ENCODE assay signal across 12 cellular contexts in the genomic region with DNA sequence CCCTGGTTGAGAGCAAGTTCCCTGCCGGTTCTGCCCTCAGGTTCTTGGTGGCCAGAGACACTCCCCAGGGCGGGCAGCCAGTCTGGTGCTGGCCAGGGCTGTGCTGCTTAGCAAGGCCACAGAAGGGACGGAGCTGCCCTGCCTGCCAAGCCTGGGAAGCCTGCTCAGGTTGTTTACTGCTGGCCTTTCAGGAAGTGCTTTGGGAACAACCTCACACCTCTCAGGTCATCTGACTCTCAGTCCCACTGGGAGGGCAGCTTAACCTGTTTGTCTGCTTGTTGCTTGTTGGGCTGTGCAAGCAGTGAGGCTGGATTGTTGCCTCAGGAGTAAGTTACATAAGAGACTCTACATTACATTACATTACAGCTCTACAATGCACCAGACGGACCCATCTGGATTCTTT.
DNase-seq lines count a peak whose midpoint lies in the region; ATAC-seq and TF ChIP-seq lines count a peak whose summit lies in the region.
"Had no signal": no experiment of that assay in that cellular context is flagged by ENCODE, and none has a peak within 500 bp of the region (broad histone marks: within the 10 kb centered on the region; RNA-seq: fewer than 3 reads in every experiment).

No MANE protein-coding gene starts in this region.

- no peak overlapping the region for H3K27ac Mint-ChIP-seq in osteocyte (ENCODE audit: unreplicated experiment)
- H3K27ac Mint-ChIP-seq in stimulated activated naive B cell treated with anti-CD40 and anti-IgM and Interleukin-4, amounts not matched to agents 10 μg/mL and 1 μg/mL and 100 μg/mL, for 72 hours: no peak overlapping the region
- no peak overlapping the region for H3K27ac Mint-ChIP-seq in activated CD8-positive, alpha-beta T cell treated with anti-CD3 and anti-CD28 coated beads for 36 hours
- H3K27ac Mint-ChIP-seq: activated naive CD4-positive, alpha-beta T cell treated with anti-CD3 and anti-CD28 coated beads, Interleukin-2, amount 50 U/mL, for 24 hours had no signal

- peaks cover 37% of the 10 kb centered on the region for H3K27me3 Mint-ChIP-seq in osteocyte (ENCODE audit: unreplicated experiment)
- peaks cover 10 to 18% of the 10 kb centered on the region in 2 donors for H3K27me3 Mint-ChIP-seq in stimulated activated naive B cell treated with anti-CD40 and anti-IgM and Interleukin-4, amounts not matched to agents 10 μg/mL and 1 μg/mL and 100 μg/mL, for 72 hours
- peaks cover 4% of the 10 kb centered on the region for H3K27me3 Mint-ChIP-seq in activated CD8-positive, alpha-beta T cell treated with anti-CD3 and anti-CD28 coated beads for 36 hours

- H3K27me3 ChIP-seq in suprapubic skin: no peaks in the 10 kb centered on the region

- H3K4me3 Mint-ChIP-seq in osteocyte (ENCODE audit: unreplicated experiment): no peak overlapping the region
- H3K4me3 Mint-ChIP-seq in stimulated activated naive B cell treated with anti-CD40 and anti-IgM and Interleukin-4, amounts not matched to agents 10 μg/mL and 1 μg/mL and 100 μg/mL, for 72 hours: no peak overlapping the region
- no peak overlapping the region for H3K4me3 Mint-ChIP-seq in activated CD8-positive, alpha-beta T cell treated with anti-CD3 and anti-CD28 coated beads for 36 hours
- H3K4me3 Mint-ChIP-seq: activated naive CD4-positive, alpha-beta T cell treated with anti-CD3 and anti-CD28 coated beads, Interleukin-2, amount 50 U/mL, for 24 hours had no signal

- CTCF ChIA-PET in activated CD8-positive, alpha-beta T cell treated with anti-CD3 and anti-CD28 coated beads for 36 hours (lab: Charles Lee): no interaction called here

- no peaks in the 10 kb centered on the region for H3K36me3 Mint-ChIP-seq in osteocyte (ENCODE audit: unreplicated experiment)
- H3K36me3 Mint-ChIP-seq in stimulated activated naive B cell treated with anti-CD40 and anti-IgM and Interleukin-4, amounts not matched to agents 10 μg/mL and 1 μg/mL and 100 μg/mL, for 72 hours: no peaks in the 10 kb centered on the region
- no peaks in the 10 kb centered on the region for H3K36me3 Mint-ChIP-seq in activated CD8-positive, alpha-beta T cell treated with anti-CD3 and anti-CD28 coated beads for 36 hours (ENCODE audit: low read depth)
- H3K36me3 Mint-ChIP-seq: activated naive CD4-positive, alpha-beta T cell treated with anti-CD3 and anti-CD28 coated beads, Interleukin-2, amount 50 U/mL, for 24 hours had no signal

- DNase-seq in cerebellum (ENCODE audit: low spot score) (peak; percentile 89), left kidney (ENCODE audit: low read depth, low spot score) (peak; percentile 89), suprapubic skin (ENCODE audit: low spot score in 2 of 2) (peak in 1 of 2 donors; percentile 79), osteocyte (ENCODE audit: extremely low spot score, unreplicated experiment) (no peak)
- DNase-seq in stimulated activated naive B cell treated with anti-CD40 and anti-IgM and Interleukin-4, amounts not matched to agents 10 μg/mL and 1 μg/mL and 100 μg/mL, for 72 hours: no peak
- no peak for DNase-seq in activated CD8-positive, alpha-beta T cell treated with anti-CD3 and anti-CD28 coated beads for 36 hours
- DNase-seq: activated CD4-positive, CD25-positive, alpha-beta regulatory T cell treated with anti-CD3 and anti-CD28 coated beads, Interleukin-2, amount 50 U/mL, for 72 hours; EL; RPMI8226 had no signal

- no peaks in the 10 kb centered on the region for H3K36me3 ChIP-seq in suprapubic skin

- no peak for ATAC-seq in HG02840 (IDR thresholded peaks at IDR 0.05; ENCODE audit: low FRiP score, unreplicated experiment)
- no peak for ATAC-seq in stimulated activated naive B cell treated with anti-CD40 and anti-IgM and Interleukin-4, amounts not matched to agents 10 μg/mL and 1 μg/mL and 100 μg/mL, for 72 hours (replicated peaks)
- ATAC-seq in activated CD8-positive, alpha-beta T cell treated with anti-CD3 and anti-CD28 coated beads for 36 hours: no peak

- peak overlapping the region; percentile 20 for H3K4me3 ChIP-seq in suprapubic skin

- no peak for TF ChIP-seq POLR2A in suprapubic skin (IDR thresholded peaks at IDR 0.05)

- no peaks in the 10 kb centered on the region for H3K9me3 Mint-ChIP-seq in osteocyte (ENCODE audit: unreplicated experiment)
- H3K9me3 Mint-ChIP-seq in stimulated activated naive B cell treated with anti-CD40 and anti-IgM and Interleukin-4, amounts not matched to agents 10 μg/mL and 1 μg/mL and 100 μg/mL, for 72 hours: peaks cover 3 to 6% of the 10 kb centered on the region in 2 donors
- H3K9me3 Mint-ChIP-seq in activated CD8-positive, alpha-beta T cell treated with anti-CD3 and anti-CD28 coated beads for 36 hours: no peaks in the 10 kb centered on the region
- H3K9me3 Mint-ChIP-seq: activated naive CD4-positive, alpha-beta T cell treated with anti-CD3 and anti-CD28 coated beads, Interleukin-2, amount 50 U/mL, for 24 hours had no signal

- no peaks in the 10 kb centered on the region for H3K9me3 ChIP-seq in suprapubic skin

- 47% methylated on average over 4 of the region's 4 CpGs for WGBS in suprapubic skin

- TF ChIP-seq RAD21 in Ishikawa (IDR thresholded peaks at IDR 0.05; ENCODE audit: low read depth): peak; percentile 17; the same call in 1 of the 2 replicates

- H3K4me1 Mint-ChIP-seq in osteocyte (ENCODE audit: unreplicated experiment): no peaks in the 10 kb centered on the region
- H3K4me1 Mint-ChIP-seq in stimulated activated naive B cell treated with anti-CD40 and anti-IgM and Interleukin-4, amounts not matched to agents 10 μg/mL and 1 μg/mL and 100 μg/mL, for 72 hours: no peaks in the 10 kb centered on the region
- H3K4me1 Mint-ChIP-seq in activated CD8-positive, alpha-beta T cell treated with anti-CD3 and anti-CD28 coated beads for 36 hours (ENCODE audit: low read depth): no peaks in the 10 kb centered on the region
- H3K4me1 Mint-ChIP-seq: activated naive CD4-positive, alpha-beta T cell treated with anti-CD3 and anti-CD28 coated beads, Interleukin-2, amount 50 U/mL, for 24 hours had no signal

- POLR2A ChIA-PET in activated CD8-positive, alpha-beta T cell treated with anti-CD3 and anti-CD28 coated beads for 36 hours (lab: Charles Lee): no interaction called here

- no peak for TF ChIP-seq CTCF in suprapubic skin (IDR thresholded peaks at IDR 0.05)
- TF ChIP-seq CTCF in osteocyte (IDR thresholded peaks at IDR 0.05): no peak
- TF ChIP-seq CTCF in activated CD8-positive, alpha-beta T cell treated with anti-CD3 and anti-CD28 coated beads for 36 hours (IDR thresholded peaks at IDR 0.05): no peak

- TF ChIP-seq EP300 in Ishikawa (IDR thresholded peaks at IDR 0.05; ENCODE audit: borderline replicate concordance): peak; percentile 39; the same call in 1 of the 2 replicates
- TF ChIP-seq EP300 in suprapubic skin (IDR thresholded peaks at IDR 0.05): no peak

- intact Hi-C loops in activated CD8-positive, alpha-beta T cell treated with anti-CD3 and anti-CD28 coated beads for 36 hours (cut with micrococcal nuclease): no loop called here

- peak overlapping the region; percentile 77 for H3K27ac ChIP-seq in suprapubic skin

- H3K4me1 ChIP-seq in suprapubic skin: peaks cover 25% of the 10 kb centered on the region

TF ChIP-seq in Ishikawa, 13 proteins besides CTCF, POLR2A, EP300 and RAD21:
- TF ChIP-seq TEAD4 (IDR thresholded peaks at IDR 0.05) (peak; percentile 23; the same call in 1 of the 2 replicates), CEBPB (IDR thresholded peaks at IDR 0.05) (peak; percentile 62), TCF12 (IDR thresholded peaks at IDR 0.05; ENCODE audit: low read depth) (peak; percentile 41; the same call in 1 of the 2 replicates), ZBTB7A (IDR thresholded peaks at IDR 0.05; ENCODE audit: low read depth) (no peak), USF1 (IDR thresholded peaks at IDR 0.05) (peak; percentile 90), EGR1 (IDR thresholded peaks at IDR 0.05) (no peak), NFIC (IDR thresholded peaks at IDR 0.05) (0 out of 2 replicates have a peak, but pooled peaks have one; percentile 47)
- TF ChIP-seq, protein P1, sequence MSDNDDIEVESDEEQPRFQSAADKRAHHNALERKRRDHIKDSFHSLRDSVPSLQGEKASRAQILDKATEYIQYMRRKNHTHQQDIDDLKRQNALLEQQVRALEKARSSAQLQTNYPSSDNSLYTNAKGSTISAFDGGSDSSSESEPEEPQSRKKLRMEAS (IDR thresholded peaks at IDR 0.05): peak; percentile 93

Comparison
In these comparisons a context has a peak if more than half of its experiments do, and no peak if none do; other contexts are left out.
1. DNase-seq: peak in cerebellum (single experiment) and left kidney (single experiment); none in osteocyte (single experiment), stimulated activated naive B cell treated with anti-CD40 and anti-IgM and Interleukin-4, amounts not matched to agents 10 μg/mL and 1 μg/mL and 100 μg/mL, for 72 hours (single experiment) and activated CD8-positive, alpha-beta T cell treated with anti-CD3 and anti-CD28 coated beads for 36 hours (single experiment).